Comparison of ENCODE assay signal across 17 cellular contexts in genomic region chr6:100554228-100554627, GRCh38.
A peak's percentile ranks its signal among the peaks of the same experiment; 100 is the strongest.
DNase-seq lines count a peak whose midpoint lies in the region; TF ChIP-seq lines count a peak whose summit lies in the region.
"Had no signal": no experiment of that assay in that cellular context is flagged by ENCODE, and none has a peak within 500 bp of the region (broad histone marks: within the 10 kb centered on the region; RNA-seq: fewer than 3 reads in every experiment).

No MANE protein-coding gene starts in this region.

- H3K27ac ChIP-seq in HEK293 (ENCODE audit: extremely low read depth, low read depth, low read length) (no peak overlapping the region), tibial artery (no peak overlapping the region)
- H3K27ac ChIP-seq: gastrocnemius medialis, parathyroid adenoma had no signal

- H3K4me1 ChIP-seq in HEK293 (ENCODE audit: control insufficient read depth, insufficient read depth, low read length), result peaks cover 12% of the 10 kb centered on the region; the same call in 1 of the 2 replicates
- H3K4me1 ChIP-seq in tibial artery, result peaks cover 0 to 14% (median 0%) of the 10 kb centered on the region in 4 donors
- H3K4me1 ChIP-seq: gastrocnemius medialis, parathyroid adenoma had no signal

- CTCF ChIA-PET in HEK293 (lab: Yijun Ruan, JAX), result interaction anchor here (0.6 kb wide), 1 partner anchor 110 kb away, joined by 3 read pairs; no protein-coding TSS in a partner anchor

- POLR2A ChIA-PET in HEK293 (lab: Yijun Ruan, JAX), result no interaction called here

- H3K9me3 ChIP-seq in HEK293 (ENCODE audit: control insufficient read depth, insufficient read depth, low read depth, low read length), result no peaks in the 10 kb centered on the region
- no peaks in the 10 kb centered on the region for H3K9me3 ChIP-seq in tibial artery
- H3K9me3 ChIP-seq: gastrocnemius medialis had no signal

- intact Hi-C loops in tibial artery (cut with DNase I; ENCODE audit: low total_unique reads), result no loop called here

- in situ Hi-C loops in Caki2 (cut with HindIII; ENCODE audit: low pct_unique_long_range_greater_than_20kb, low sequenced_read_pairs), result no loop called here

- H3K27me3 ChIP-seq in tibial artery, result no peaks in the 10 kb centered on the region
- H3K27me3 ChIP-seq: gastrocnemius medialis had no signal

- H3K36me3 ChIP-seq in HEK293 (ENCODE audit: control insufficient read depth in 2 of 2, insufficient read depth in 1 of 2, low read length in 2 of 2) (no peaks in the 10 kb centered on the region), tibial artery (no peaks in the 10 kb centered on the region)
- H3K36me3 ChIP-seq: gastrocnemius medialis had no signal

- TF ChIP-seq CTCF in HEK293 (tag by site-specific recombination; IDR thresholded peaks at IDR 0.05), result no peak
- no peak for TF ChIP-seq CTCF in tibial artery (IDR thresholded peaks at IDR 0.05)

- H3K4me3 ChIP-seq in HEK293 (ENCODE audit: low read depth, low read length) (no peak overlapping the region), tibial artery (no peak overlapping the region)
- H3K4me3 ChIP-seq: gastrocnemius medialis had no signal

- DNase-seq in Caki2 (ENCODE audit: low read depth) (peak; percentile 76), SHP77 (lab: John Stamatoyannopoulos, UW) (peak; percentile 36 to 69), left kidney (ENCODE audit: low read depth, low spot score) (peak; percentile 74), tibial artery (no peak), OCI-M1 (lab: John Stamatoyannopoulos, UW) (no peak), OCI-M2 (lab: John Stamatoyannopoulos, UW; ENCODE audit: unreplicated experiment) (no peak)
- DNase-seq in activated CD8-positive, alpha-beta memory T cell treated with anti-CD3 and anti-CD28 coated beads for 24 hours, result no peak
- DNase-seq: activated CD4-positive, alpha-beta T cell treated with anti-CD3 and anti-CD28 coated beads for 48 hours; activated naive CD8-positive, alpha-beta T cell treated with anti-CD3 and anti-CD28 coated beads, Interleukin-2, amount 50 U/mL, for 24 hours; activated T-cell treated with anti-CD3 and anti-CD28 coated beads, Interleukin-2, amount 50 U/mL, for 24 hours; central memory CD4-positive, alpha-beta T cell; gastrocnemius medialis; MM.1S; NK-92 treated with Interleukin-12 subunit alpha and Interleukin-12 subunit beta, amount 100 ng/mL, for 24 hours; stimulated activated CD4-positive, alpha-beta T cell treated with anti-CD3 and anti-CD28 coated beads, Interleukin-12 subunit alpha, Interleukin-12 subunit beta, amount 100 ng/mL, for 4 hours had no signal

TF ChIP-seq in HEK293, 187 proteins besides CTCF, POLR2A, EP300 and RAD21:
- TF ChIP-seq ZBTB17 (tag by site-specific recombination; IDR thresholded peaks at IDR 0.05) (0 out of 2 replicates have a peak, but pooled peaks have one; percentile 17), ZBTB6 (tag by site-specific recombination; IDR thresholded peaks at IDR 0.05) (no peak), PRDM6 (tag by site-specific recombination; IDR thresholded peaks at IDR 0.05) (peak; percentile 68), ZNF561 (tag by site-specific recombination; IDR thresholded peaks at IDR 0.05; ENCODE audit: borderline replicate concordance) (peak; percentile 63; the same call in 1 of the 2 replicates), ZNF350 (tag by site-specific recombination; IDR thresholded peaks at IDR 0.05) (no peak), EGR2 (tag by site-specific recombination; IDR thresholded peaks at IDR 0.05; ENCODE audit: low read depth) (0 out of 2 replicates have a peak, but pooled peaks have one; percentile 8), OSR2 (tag by site-specific recombination; IDR thresholded peaks at IDR 0.05) (peak; percentile 37), ZNF114 (tag by site-specific recombination; IDR thresholded peaks at IDR 0.05) (no peak), FEZF1 (tag by site-specific recombination; IDR thresholded peaks at IDR 0.05) (peak; percentile 48; the same call in 1 of the 2 replicates), MZF1 (tag by site-specific recombination; IDR thresholded peaks at IDR 0.05; ENCODE audit: borderline replicate concordance) (peak; percentile 45; the same call in 1 of the 2 replicates), PATZ1 (tag by site-specific recombination; IDR thresholded peaks at IDR 0.05) (no peak)
TF ChIP-seq in HEK293: peak in this region for 7.

Comparison
In these comparisons a context has a peak if more than half of its experiments do, and no peak if none do; other contexts are left out.
1. DNase-seq: peak in Caki2 (single experiment), SHP77 (2 of 2) and left kidney (single experiment); none in activated CD8-positive, alpha-beta memory T cell treated with anti-CD3 and anti-CD28 coated beads for 24 hours (single experiment), tibial artery (0 of 2), OCI-M1 (single experiment) and OCI-M2 (single experiment).